Comparison of ENCODE assay signal across 8 cellular contexts in genomic region chr17:74744714-74745547, GRCh38. TPM values are rescaled to one million over a fixed set of nuclear protein-coding genes. Genes with fewer than 3 reads are reported as not detected.
DNase-seq lines count a peak whose midpoint lies in the region; ATAC-seq and TF ChIP-seq lines count a peak whose summit lies in the region.

No MANE protein-coding gene starts in this region.

- peaks cover 2% of the 10 kb centered on the region for H3K27me3 Mint-ChIP-seq in osteocyte (ENCODE audit: unreplicated experiment)

- H3K27ac ChIP-seq in thoracic aorta = peak overlapping the region; percentile 39 to 67

- DNase-seq in Caki2 (ENCODE audit: low read depth) (peak; percentile 63), HuH-7 (ENCODE audit: low spot score) (peak; percentile 87), SHP77 (lab: John Stamatoyannopoulos, UW) (peak; percentile 62 to 71), glomerular visceral epithelial cell (ENCODE audit: extremely low spot score) (peak; percentile 79), osteocyte (ENCODE audit: extremely low spot score, unreplicated experiment) (peak; percentile 96), thoracic aorta (ENCODE audit: low spot score) (peak; percentile 63)
- DNase-seq in activated naive CD4-positive, alpha-beta T cell treated with Interleukin-2 at 50 U/mL for 16 hours = peak; percentile 89

- ATAC-seq in thoracic aorta (ENCODE audit: insufficient number of reproducible peaks, low FRiP score, low read depth) (peak; percentile 65), HG02623 (IDR thresholded peaks at IDR 0.05; ENCODE audit: unreplicated experiment) (no peak)

- H3K9me3 ChIP-seq in thoracic aorta = no peaks in the 10 kb centered on the region

- peaks cover 6 to 24% of the 10 kb centered on the region in 2 donors for H3K4me1 ChIP-seq in thoracic aorta (ENCODE audit: control insufficient read depth in 1 of 2, low read depth in 2 of 2)

- H3K27me3 ChIP-seq in thoracic aorta (replicated peaks; ENCODE audit: insufficient read depth) = no peaks in the 10 kb centered on the region

- TF ChIP-seq CTCF in osteocyte (IDR thresholded peaks at IDR 0.05) (peak; percentile 100), thoracic aorta (IDR thresholded peaks at IDR 0.05) (peak; percentile 100)

- H3K36me3 Mint-ChIP-seq in osteocyte (ENCODE audit: unreplicated experiment) = peaks cover 3% of the 10 kb centered on the region

- H3K9me3 Mint-ChIP-seq in osteocyte (ENCODE audit: unreplicated experiment) = no peaks in the 10 kb centered on the region

- in situ Hi-C loops in Caki2 (cut with HindIII; ENCODE audit: low pct_unique_long_range_greater_than_20kb, low sequenced_read_pairs) = no loop called here

- H3K36me3 ChIP-seq in thoracic aorta = no peaks in the 10 kb centered on the region

- H3K27ac Mint-ChIP-seq in osteocyte (ENCODE audit: unreplicated experiment) = no peak overlapping the region

- peak overlapping the region; percentile 64 for H3K4me3 ChIP-seq in thoracic aorta

- H3K4me3 Mint-ChIP-seq in osteocyte (ENCODE audit: unreplicated experiment) = peak overlapping the region; percentile 33

- peaks cover 43% of the 10 kb centered on the region for H3K4me1 Mint-ChIP-seq in osteocyte (ENCODE audit: unreplicated experiment)

RNA-seq across cellular contexts. Expression of gene NHERF1, which starts 3.5 kb away (rescaled TPM):
- total RNA-seq in Caki2 (2014; rRNA removed; shearing (Covaris generic); ENCODE audit: low replicate concordance) = 5.2 and 21.0 TPM in 2 replicates
- total RNA-seq in osteocyte (117 and 125 TPM in 2 replicates), thoracic aorta (10 to 100 TPM; 23.2 to 32.8 TPM)

RNA-seq across cellular contexts. Expression of gene RAB37, which starts 7.9 kb away (rescaled TPM):
- not detected in 2 replicates for total RNA-seq in Caki2 (2014; rRNA removed; shearing (Covaris generic); ENCODE audit: low replicate concordance)
- total RNA-seq in osteocyte (not detected in 2 replicates), thoracic aorta (1 to 10 TPM; 2.2 to 3.2 TPM)

RNA-seq across cellular contexts. Expression of gene NAT9, which starts 31.2 kb away (rescaled TPM):
- 36.6 and 36.8 TPM in 2 replicates for total RNA-seq in Caki2 (2014; rRNA removed; shearing (Covaris generic); ENCODE audit: low replicate concordance)
- 48.6 and 52.5 TPM in 2 replicates for total RNA-seq in osteocyte
- 10 to 100 TPM; 37.1 to 39.4 TPM for total RNA-seq in thoracic aorta

RNA-seq across cellular contexts. Expression of gene CD300LF, which starts 32.2 kb away (rescaled TPM):
- total RNA-seq in Caki2 (2014; rRNA removed; shearing (Covaris generic); ENCODE audit: low replicate concordance) = not detected in 2 replicates
- total RNA-seq in osteocyte (not detected in 2 replicates), thoracic aorta (1 to 10 TPM in 1 of 2 donors, not detected in 1; 2.3 TPM)
